ENCODE assay signal across 29 cellular contexts in genomic region chr2:166393008-166393407, GRCh38. TPM values are rescaled to one million over a fixed set of nuclear protein-coding genes. Genes with fewer than 3 reads are reported as not detected.
"Had no signal": no experiment of that assay in that cellular context is flagged by ENCODE, and none has a peak within 500 bp of the region (broad histone marks: within the 10 kb centered on the region; RNA-seq: fewer than 3 reads in every experiment).

No MANE protein-coding gene starts in this region.

- H3K79me2 ChIP-seq: hepatocyte had no signal

- H3K27me3 ChIP-seq: brain microvascular endothelial cell, esophagus muscularis mucosa, gastroesophageal sphincter, heart right ventricle, hepatocyte had no signal

- H3K4me1 ChIP-seq: esophagus muscularis mucosa, gastroesophageal sphincter, heart right ventricle had no signal

- H2AFZ ChIP-seq: hepatocyte had no signal

- H3K27ac ChIP-seq: brain microvascular endothelial cell, coronary artery, esophagus muscularis mucosa, gastroesophageal sphincter, heart right ventricle, hepatocyte, WERI-Rb-1 had no signal

- H3K36me3 ChIP-seq: brain microvascular endothelial cell, esophagus muscularis mucosa, gastroesophageal sphincter, heart right ventricle, WERI-Rb-1 had no signal

- H3K9me3 ChIP-seq: esophagus muscularis mucosa, gastroesophageal sphincter, heart right ventricle had no signal

- H3K4me3 ChIP-seq: coronary artery, esophagus muscularis mucosa, gastroesophageal sphincter, heart right ventricle, hepatocyte had no signal

- ATAC-seq: activated CD4-positive, CD25-positive, alpha-beta regulatory T cell treated with anti-CD3 and anti-CD28 coated beads, Interleukin-2, amount 50 U/mL, for 24 hours; activated CD8-positive, alpha-beta T cell treated with anti-CD3 and anti-CD28 coated beads for 36 hours; activated T-cell treated with anti-CD3 and anti-CD28 coated beads, Interleukin-2, amount 50 U/mL, for 4 hours; activated T-helper 17 cell treated with anti-CD3 and anti-CD28 coated beads, Interleukin-2, amount 50 U/mL, for 72 hours; effector memory CD8-positive, alpha-beta T cell; gastroesophageal sphincter; heart right ventricle; T-helper 17 cell had no signal

- H3K4me2 ChIP-seq: hepatocyte had no signal

- DNase-seq: activated B cell treated with CpG ODN at 0.5 μM for 24 hours; activated CD4-positive, alpha-beta T cell treated with anti-CD3 and anti-CD28 coated beads for 48 hours; activated CD4-positive, alpha-beta T cell treated with anti-CD3 and anti-CD28 coated beads, Interleukin-2, amount 50 U/mL, for 1 hour; activated CD4-positive, alpha-beta T cell treated with anti-CD3 and anti-CD28 coated beads, Interleukin-2, amount 50 U/mL, for 48 hours; activated CD8-positive, alpha-beta memory T cell treated with anti-CD3 and anti-CD28 coated beads for 24 hours; activated CD8-positive, alpha-beta T cell treated with anti-CD3 and anti-CD28 coated beads for 36 hours; activated effector memory CD4-positive, alpha-beta T cell treated with Interleukin-2 at 50 U/mL for 16 hours; activated gamma-delta T cell treated with Interleukin-2 at 50 U/mL for 16 hours; activated naive CD4-positive, alpha-beta T cell treated with anti-CD3 and anti-CD28 coated beads, Interleukin-2, amount 50 U/mL, for 16 hours; activated naive CD4-positive, alpha-beta T cell treated with Interleukin-2 at 50 U/mL for 16 hours; activated T-cell treated with anti-CD3 and anti-CD28 coated beads, Interleukin-2, amount 50 U/mL, for 4 hours; amniotic stem cell; anterior cingulate cortex; brain microvascular endothelial cell; dermis blood vessel endothelial cell; effector CD4-positive, alpha-beta T cell; effector memory CD8-positive, alpha-beta T cell; erythroblast; foreskin melanocyte; heart right ventricle; T-helper 17 cell; T1000; WERI-Rb-1 had no signal

RNA-seq across cellular contexts. Expression of gene SCN9A, which starts 17.3 kb away (rescaled TPM):
- total RNA-seq: activated B cell treated with CpG ODN at 0.5 μM for 24 hours; activated CD8-positive, alpha-beta T cell treated with anti-CD3 and anti-CD28 coated beads for 36 hours; activated T-helper 17 cell treated with anti-CD3 and anti-CD28 coated beads, Interleukin-2, amount 50 U/mL, for 72 hours had no signal
